7 cellular contexts compared by ENCODE assay signal in genomic region chr12:32895688-32896437, GRCh38. TPM values are rescaled to one million over a fixed set of nuclear protein-coding genes. Genes with fewer than 3 reads are reported as not detected.
A peak's percentile ranks its signal among the peaks of the same experiment; 100 is the strongest.
DNase-seq lines count a peak whose midpoint lies in the region; ATAC-seq and TF ChIP-seq lines count a peak whose summit lies in the region.

No MANE protein-coding gene starts in this region.

- in situ Hi-C loops in GM13977 (cut with MboI; ENCODE audit: low pct_unique_long_range_greater_than_20kb, low sequenced_read_pairs, unreplicated experiment), result no loop called here

- peak; percentile 60 for DNase-seq in GM23338 (ENCODE audit: low spot score)
- DNase-seq in RPMI8226, result peak; percentile 68
- no peak for DNase-seq in fibroblast of mammary gland (ENCODE audit: low read depth)
- DNase-seq in middle frontal gyrus (ENCODE audit: extremely low spot score, low spot score), result no peak
- DNase-seq in GM13977 (ENCODE audit: low spot score), result no peak
- DNase-seq in HK-2 (ENCODE audit: unreplicated experiment), result no peak

- no peaks in the 10 kb centered on the region for H3K36me3 ChIP-seq in GM23338 (ENCODE audit: insufficient read depth)
- H3K36me3 ChIP-seq in neutrophil, result no peaks in the 10 kb centered on the region

- H3K4me1 ChIP-seq in GM23338 (ENCODE audit: insufficient read depth) (peaks cover 40% of the 10 kb centered on the region), neutrophil (ENCODE audit: control insufficient read depth in 1 of 2, insufficient read depth in 1 of 2, low read depth in 1 of 2, low read length in 1 of 2) (peaks cover 58 to 62% of the 10 kb centered on the region in 2 experiments)

- H3K4me1 Mint-ChIP-seq in GM23338, result peaks cover 55% of the 10 kb centered on the region

- H3K27me3 Mint-ChIP-seq in GM23338 (ENCODE audit: insufficient read depth, low read depth, poor library complexity), result peaks cover 9% of the 10 kb centered on the region

- H3K4me2 ChIP-seq in GM23338, result peak overlapping the region; percentile 89

- peak; percentile 42 for ATAC-seq in GM23338

- no peaks in the 10 kb centered on the region for H3K27me3 ChIP-seq in GM23338 (ENCODE audit: insufficient read depth)
- no peaks in the 10 kb centered on the region for H3K27me3 ChIP-seq in neutrophil

- no peaks in the 10 kb centered on the region; the same call in 2 of the 3 replicates for H3K36me3 Mint-ChIP-seq in GM23338 (ENCODE audit: low read depth)

- H3K4me3 Mint-ChIP-seq in GM23338, result peak overlapping the region; percentile 83

- no peaks in the 10 kb centered on the region for H3K9me3 ChIP-seq in neutrophil

- H3K4me3 ChIP-seq in GM23338 (peak overlapping the region; percentile 76), fibroblast of mammary gland (ENCODE audit: control insufficient read depth, low read depth, low read length) (peak overlapping the region; percentile 19), neutrophil (ENCODE audit: low read depth in 1 of 2, low read length in 1 of 2) (peak overlapping the region; percentile 70 to 74)

- H4K20me1 ChIP-seq in GM23338 (replicated peaks; ENCODE audit: insufficient read depth), result no peaks in the 10 kb centered on the region

- H3K27ac ChIP-seq in GM23338 (ENCODE audit: low read depth) (no peak overlapping the region), neutrophil (peak overlapping the region; percentile 24)

- H2AFZ ChIP-seq in GM23338, result no peak overlapping the region

- H3F3A ChIP-seq in GM23338 (replicated peaks; ENCODE audit: low read depth), result no peaks in the 10 kb centered on the region

- peaks cover 31% of the 10 kb centered on the region for H3K79me2 ChIP-seq in GM23338 (replicated peaks; ENCODE audit: insufficient read depth)

- no peaks in the 10 kb centered on the region for H3K9me3 Mint-ChIP-seq in GM23338

- H3K27ac Mint-ChIP-seq in GM23338, result no peak overlapping the region

- no peaks in the 10 kb centered on the region for H3K9me2 ChIP-seq in GM23338 (ENCODE audit: insufficient read depth)

- TF ChIP-seq CTCF in GM23338 (conservative IDR thresholded peaks at IDR 0.05; ENCODE audit: low read depth in 2 of 2), result peak; percentile 33 to 50; a peak in 3 of 4 replicates
- no peak for TF ChIP-seq CTCF in fibroblast of mammary gland (conservative IDR thresholded peaks at IDR 0.05; ENCODE audit: control insufficient read depth, insufficient read depth, low read depth, low read length)
- no peak for TF ChIP-seq CTCF in neutrophil (IDR thresholded peaks at IDR 0.05)
- no peak for TF ChIP-seq CTCF in GM13977 (IDR thresholded peaks at IDR 0.05; ENCODE audit: extremely low read depth, insufficient read depth, missing control alignments)

TF ChIP-seq in GM23338, 12 proteins besides CTCF, POLR2A, EP300 and RAD21:
- TF ChIP-seq REST (IDR thresholded peaks at IDR 0.05; ENCODE audit: unreplicated experiment), result no peak
- no peak for TF ChIP-seq EZH2phosphoT487 (IDR thresholded peaks at IDR 0.05; ENCODE audit: unreplicated experiment)

RNA-seq across cellular contexts. Expression of gene PKP2, which starts 0.7 kb away (rescaled TPM):
- 47.6 and 49.9 TPM in 2 replicates for total RNA-seq in GM23338 (2014; rRNA removed; shearing (Covaris generic))
- 17.8 and 24.6 TPM in 2 replicates for polyA plus RNA-seq in GM23338 (2016; fragmentation: Nextera tagmentation; extraction: Ambion mirVana)

Comparison
In these comparisons a context has a peak if more than half of its experiments do, and no peak if none do; other contexts are left out.
1. DNase-seq: peak in GM23338 (single experiment) and RPMI8226 (single experiment); none in fibroblast of mammary gland (single experiment), middle frontal gyrus (single experiment), GM13977 (single experiment) and HK-2 (single experiment).
2. H3K4me3 ChIP-seq: peak in every context shown above with its lines; median percentile 76 in GM23338; 72 in neutrophil; 19 in fibroblast of mammary gland.
3. CTCF ChIP-seq: peak in GM23338 (2 of 2); none in fibroblast of mammary gland (single experiment), neutrophil (single experiment) and GM13977 (single experiment).